In genomic region chr19:12380444-12380737, GRCh38 we compare ENCODE assay signal across 11 cellular contexts. TPM values are rescaled to one million over a fixed set of nuclear protein-coding genes. Genes with fewer than 3 reads are reported as not detected.
"Had no signal": no experiment of that assay in that cellular context is flagged by ENCODE, and none has a peak within 500 bp of the region (broad histone marks: within the 10 kb centered on the region; RNA-seq: fewer than 3 reads in every experiment).

No MANE protein-coding gene starts in this region.

- H3K27ac Mint-ChIP-seq: H9, HFFc6 had no signal

- FAIRE-seq: H54 had no signal

- H3K4me3 ChIP-seq: GM23248 had no signal

- H3K4me2 ChIP-seq: KMS-11 had no signal

- H2AFZ ChIP-seq: GM23248 had no signal

- H3K4me1 Mint-ChIP-seq: H9 had no signal

- H3K9ac ChIP-seq: GM23248, KMS-11 had no signal

- H3K4me3 Mint-ChIP-seq: H9, HFFc6 had no signal

- H3K27ac ChIP-seq: GM23248, HL-60, KMS-11 had no signal

- DNase-seq: GM23248, GOT3, H9, HCEC 1CT, HFFc6, IMR-90, KBM-7 had no signal

RNA-seq across cellular contexts. Expression of gene ZNF563, which starts 47.0 kb away (rescaled TPM):
- total RNA-seq: HT1080 had no signal
